15 cellular contexts compared by ENCODE assay signal in genomic region chr5:57416246-57416996, GRCh38.
A peak's percentile ranks its signal among the peaks of the same experiment; 100 is the strongest.
DNase-seq lines count a peak whose midpoint lies in the region; ATAC-seq, FAIRE-seq and TF ChIP-seq lines count a peak whose summit lies in the region.
"Had no signal": no experiment of that assay in that cellular context is flagged by ENCODE, and none has a peak within 500 bp of the region (broad histone marks: within the 10 kb centered on the region; RNA-seq: fewer than 3 reads in every experiment).

No MANE protein-coding gene starts in this region.

- TF ChIP-seq CTCF in heart left ventricle (IDR thresholded peaks at IDR 0.05) (no peak), esophagus squamous epithelium (IDR thresholded peaks at IDR 0.05) (no peak)

- no peak for TF ChIP-seq POLR2A in heart left ventricle (IDR thresholded peaks at IDR 0.05)
- TF ChIP-seq POLR2A in H54 (IDR thresholded peaks at IDR 0.05; ENCODE audit: low read depth, low read length), result no peak
- TF ChIP-seq POLR2A in esophagus squamous epithelium (IDR thresholded peaks at IDR 0.05), result no peak

- H3K9me3 ChIP-seq in heart left ventricle, result no peaks in the 10 kb centered on the region
- no peaks in the 10 kb centered on the region for H3K9me3 ChIP-seq in esophagus squamous epithelium
- H3K9me3 ChIP-seq: A549, Peyer's patch, transverse colon had no signal

- peak; percentile 79 for ATAC-seq in Right ventricle myocardium inferior
- ATAC-seq in heart left ventricle, result peak in 3 of 4 donors; percentile 59 to 68 (median 61)
- ATAC-seq in stimulated activated effector memory CD8-positive, alpha-beta T cell treated with anti-CD3 and anti-CD28 coated beads, Interleukin-12 subunit alpha, Interleukin-12 subunit beta, amount 100 ng/mL, for 72 hours, result peak; percentile 8
- ATAC-seq: A549 had no signal

- H3K27ac ChIP-seq in heart left ventricle (no peak overlapping the region), esophagus squamous epithelium (no peak overlapping the region)
- H3K27ac ChIP-seq: A549, Peyer's patch, transverse colon had no signal

- 53 to 58% (median 57%) methylated on average over 5 of the region's 5 CpGs for WGBS in heart left ventricle, 4 donors
- 56 to 67% methylated on average over 5 of the region's 5 CpGs for WGBS in esophagus squamous epithelium, 2 donors

- no peak for DNase-seq in Right ventricle myocardium inferior (ENCODE audit: missing footprints)
- no peak for DNase-seq in cardiac septum (ENCODE audit: low spot score)
- peak; percentile 49 for DNase-seq in amniotic epithelial cell (ENCODE audit: low read depth)
- DNase-seq in heart left ventricle, result no peak
- no peak for DNase-seq in stimulated activated effector memory CD8-positive, alpha-beta T cell treated with anti-CD3 and anti-CD28 coated beads, Interleukin-12 subunit alpha, Interleukin-12 subunit beta, amount 100 ng/mL, for 72 hours (ENCODE audit: low spot score in 2 of 2)
- no peak for DNase-seq in H54 (ENCODE audit: insufficient read length, low spot score)
- DNase-seq in esophagus squamous epithelium (lab: John Stamatoyannopoulos, UW), result no peak
- no peak for DNase-seq in pons (ENCODE audit: low spot score)
- DNase-seq: activated CD4-positive, alpha-beta T cell treated with anti-CD3 and anti-CD28 coated beads, Interleukin-2, amount 50 U/mL, for 1 hour; DMS153; NCI-H446; Peyer's patch; transverse colon had no signal

- H3K4me3 ChIP-seq in heart left ventricle (no peak overlapping the region), esophagus squamous epithelium (no peak overlapping the region)
- H3K4me3 ChIP-seq: A549, Peyer's patch, transverse colon had no signal

- H3K4me1 Mint-ChIP-seq in stimulated activated effector memory CD8-positive, alpha-beta T cell treated with anti-CD3 and anti-CD28 coated beads, Interleukin-12 subunit alpha, Interleukin-12 subunit beta, amount 100 ng/mL, for 72 hours, result no peaks in the 10 kb centered on the region

- no peaks in the 10 kb centered on the region for H3K36me3 Mint-ChIP-seq in stimulated activated effector memory CD8-positive, alpha-beta T cell treated with anti-CD3 and anti-CD28 coated beads, Interleukin-12 subunit alpha, Interleukin-12 subunit beta, amount 100 ng/mL, for 72 hours

- peaks cover 0 to 23% (median 4%) of the 10 kb centered on the region in 12 donors for H3K4me1 ChIP-seq in heart left ventricle
- no peaks in the 10 kb centered on the region for H3K4me1 ChIP-seq in esophagus squamous epithelium
- H3K4me1 ChIP-seq: A549, Peyer's patch, transverse colon had no signal

- no peak for FAIRE-seq in H54 (lab: Jason Lieb, UNC)
- FAIRE-seq: A549 had no signal

- H3K9me3 Mint-ChIP-seq in stimulated activated effector memory CD8-positive, alpha-beta T cell treated with anti-CD3 and anti-CD28 coated beads, Interleukin-12 subunit alpha, Interleukin-12 subunit beta, amount 100 ng/mL, for 72 hours, result no peaks in the 10 kb centered on the region
- H3K9me3 Mint-ChIP-seq: T-helper 2 cell treated with Interferon-gamma antibody and Interleukin-4, amounts not matched to agents 5 μg/mL and 100 μg/mL, for 36 hours had no signal

- H3K36me3 ChIP-seq in heart left ventricle, result no peaks in the 10 kb centered on the region
- no peaks in the 10 kb centered on the region for H3K36me3 ChIP-seq in esophagus squamous epithelium
- H3K36me3 ChIP-seq: Peyer's patch, transverse colon had no signal

- intact Hi-C loops in Right ventricle myocardium inferior (cut with DNase I), result no loop called here
- intact Hi-C loops in cardiac septum (cut with DNase I), result no loop called here
- intact Hi-C loops in heart left ventricle (cut with DNase I), result no loop called here
- intact Hi-C loops in esophagus squamous epithelium (cut with DNase I), result no loop called here

- H3K4me3 Mint-ChIP-seq in stimulated activated effector memory CD8-positive, alpha-beta T cell treated with anti-CD3 and anti-CD28 coated beads, Interleukin-12 subunit alpha, Interleukin-12 subunit beta, amount 100 ng/mL, for 72 hours, result no peak overlapping the region
- H3K4me3 Mint-ChIP-seq: T-helper 2 cell treated with Interferon-gamma antibody and Interleukin-4, amounts not matched to agents 5 μg/mL and 100 μg/mL, for 36 hours had no signal

- no peak overlapping the region for H3K27ac Mint-ChIP-seq in stimulated activated effector memory CD8-positive, alpha-beta T cell treated with anti-CD3 and anti-CD28 coated beads, Interleukin-12 subunit alpha, Interleukin-12 subunit beta, amount 100 ng/mL, for 72 hours
- H3K27ac Mint-ChIP-seq: T-helper 2 cell treated with Interferon-gamma antibody and Interleukin-4, amounts not matched to agents 5 μg/mL and 100 μg/mL, for 36 hours had no signal

- H3K27me3 ChIP-seq in heart left ventricle (no peaks in the 10 kb centered on the region), esophagus squamous epithelium (no peaks in the 10 kb centered on the region)
- H3K27me3 ChIP-seq: Peyer's patch, transverse colon had no signal

Comparison
In these comparisons a context has a peak if more than half of its experiments do, and no peak if none do; other contexts are left out.
1. ATAC-seq: peak in every context shown above with its lines; median percentile 79 in Right ventricle myocardium inferior; 61 in heart left ventricle; 8 in stimulated activated effector memory CD8-positive, alpha-beta T cell treated with anti-CD3 and anti-CD28 coated beads, Interleukin-12 subunit alpha, Interleukin-12 subunit beta, amount 100 ng/mL, for 72 hours.